Comparison of ENCODE assay signal across 21 cellular contexts in genomic region chr17:41656249-41657023, GRCh38. TPM values are rescaled to one million over a fixed set of nuclear protein-coding genes. Genes with fewer than 3 reads are reported as not detected.
DNase-seq lines count a peak whose midpoint lies in the region; ATAC-seq and TF ChIP-seq lines count a peak whose summit lies in the region.
"Had no signal": no experiment of that assay in that cellular context is flagged by ENCODE, and none has a peak within 500 bp of the region (broad histone marks: within the 10 kb centered on the region; RNA-seq: fewer than 3 reads in every experiment).

No MANE protein-coding gene starts in this region.

- H3K27ac ChIP-seq in HCT116 (ENCODE audit: low read depth, low read length): peak overlapping the region; percentile 71

- intact Hi-C loops in HCT116 (cut with micrococcal nuclease): no loop called here
- intact Hi-C loops in mucosa of descending colon (cut with DNase I, micrococcal nuclease): no loop called here
- intact Hi-C loops in lower leg skin (cut with DNase I; ENCODE audit: low total_unique reads): no loop called here

- H3K36me3 Mint-ChIP-seq in stimulated activated effector memory CD8-positive, alpha-beta T cell treated with anti-CD3 and anti-CD28 coated beads, Interleukin-12 subunit alpha, Interleukin-12 subunit beta, amount 100 ng/mL, for 72 hours: no peaks in the 10 kb centered on the region
- H3K36me3 Mint-ChIP-seq: CD8-positive, alpha-beta memory T cell; immature natural killer cell had no signal

- DNase-seq in HCT116 (ENCODE audit: low read depth, low spot score): no peak
- peak; percentile 54 for DNase-seq in ecto neural progenitor cell (ENCODE audit: low spot score)
- peak in 1 of 3 donors; percentile 61 for DNase-seq in mucosa of descending colon
- no peak for DNase-seq in stimulated activated effector memory CD8-positive, alpha-beta T cell treated with anti-CD3 and anti-CD28 coated beads, Interleukin-12 subunit alpha, Interleukin-12 subunit beta, amount 100 ng/mL, for 72 hours (ENCODE audit: low spot score in 2 of 2)
- no peak for DNase-seq in lower leg skin (ENCODE audit: low spot score in 2 of 2)
- no peak for DNase-seq in epidermal melanocyte (ENCODE audit: insufficient read length, low spot score)
- no peak for DNase-seq in HT-29 (ENCODE audit: low spot score)
- DNase-seq: activated CD4-positive, alpha-beta T cell treated with anti-CD3 and anti-CD28 coated beads for 1 hour; activated gamma-delta T cell treated with Interleukin-2 at 50 U/mL for 16 hours; anterior cingulate cortex; CD8-positive, alpha-beta memory T cell; immature natural killer cell; Kasumi-1; NCI-H1417; SIG-M5; stimulated activated CD4-positive, alpha-beta T cell treated with anti-CD3 and anti-CD28 coated beads, Interleukin-12 subunit alpha, Interleukin-12 subunit beta, amount 100 ng/mL, for 4 hours; stimulated activated naive CD4-positive, alpha-beta T cell had no signal

- H3K4me1 ChIP-seq in HCT116 (ENCODE audit: control insufficient read depth in 1 of 2, insufficient read depth in 2 of 2, low read length in 2 of 2) (peaks cover 39 to 69% of the 10 kb centered on the region in 2 experiments), mucosa of descending colon (ENCODE audit: low read depth) (peaks cover 67% of the 10 kb centered on the region)

- H4K20me1 ChIP-seq in HCT116 (ENCODE audit: insufficient read depth): no peaks in the 10 kb centered on the region

- no peaks in the 10 kb centered on the region for H3K79me2 ChIP-seq in HCT116 (ENCODE audit: insufficient read depth, low read length)

- TF ChIP-seq POLR2A in HCT116 (IDR thresholded peaks at IDR 0.05; ENCODE audit: borderline replicate concordance, extremely low read depth, insufficient read depth, insufficient read length) (no peak), lower leg skin (IDR thresholded peaks at IDR 0.05) (no peak)

- RAD21 ChIA-PET in HCT116 (lab: Charles Lee; ENCODE audit: low non-redundant PET in 1 of 2, low total read pairs in 2 of 2, uncharacterized antibody in 2 of 2, unreplicated experiment in 2 of 2): no interaction called here

- H3K4me2 ChIP-seq in HCT116 (ENCODE audit: low read length): peak overlapping the region; percentile 82

- no peak overlapping the region for H2AFZ ChIP-seq in HCT116 (ENCODE audit: low read depth, low read length, poor library complexity, severe bottlenecking)

- no peaks in the 10 kb centered on the region for H3K27me3 ChIP-seq in HCT116 (ENCODE audit: insufficient read depth, low read length)

- H3K4me3 ChIP-seq in HCT116 (replicated peaks in 1 of 2; ENCODE audit: low read depth in 1 of 2, low read length in 2 of 2) (no peak overlapping the region), mucosa of descending colon (no peak overlapping the region), lower leg skin (ENCODE audit: low read depth, poor library complexity, severe bottlenecking) (no peak overlapping the region)

- POLR2A ChIA-PET in HCT116 (lab: Charles Lee): no interaction called here

- H3K9me2 ChIP-seq in HCT116 (ENCODE audit: insufficient read depth): no peaks in the 10 kb centered on the region

- TF ChIP-seq RAD21 in HCT116 (IDR thresholded peaks at IDR 0.05; ENCODE audit: low read depth): no peak

- TF ChIP-seq CTCF in HCT116 (IDR thresholded peaks at IDR 0.05 in 2 of 3, conservative IDR thresholded peaks at IDR 0.05 in 1 of 3; ENCODE audit: borderline replicate concordance in 1 of 3, insufficient read depth in 1 of 3, low read depth in 2 of 3, low read length in 2 of 3) (no peak), mucosa of descending colon (IDR thresholded peaks at IDR 0.05) (no peak), lower leg skin (IDR thresholded peaks at IDR 0.05) (no peak)

- H3K9me3 Mint-ChIP-seq in stimulated activated effector memory CD8-positive, alpha-beta T cell treated with anti-CD3 and anti-CD28 coated beads, Interleukin-12 subunit alpha, Interleukin-12 subunit beta, amount 100 ng/mL, for 72 hours: no peaks in the 10 kb centered on the region
- H3K9me3 Mint-ChIP-seq: CD8-positive, alpha-beta memory T cell; immature natural killer cell had no signal

- BruUV-seq in HCT116 (replicated peaks; lab: Mats Ljungman, UMichigan): no TSS peak

- no peaks in the 10 kb centered on the region for H3K36me3 ChIP-seq in HCT116 (ENCODE audit: control insufficient read depth in 1 of 2, insufficient read depth in 2 of 2, low read length in 2 of 2)
- H3K36me3 ChIP-seq in mucosa of descending colon (ENCODE audit: low read depth): no peaks in the 10 kb centered on the region

- WGBS in lower leg skin, 2 donors: 46 to 61% methylated on average over 16 of the region's 16 CpGs

- ATAC-seq in HCT116 (no peak), mucosa of descending colon (peak; percentile 7), GM18520 (IDR thresholded peaks at IDR 0.05; ENCODE audit: unreplicated experiment) (no peak)
- no peak for ATAC-seq in stimulated activated effector memory CD8-positive, alpha-beta T cell treated with anti-CD3 and anti-CD28 coated beads, Interleukin-12 subunit alpha, Interleukin-12 subunit beta, amount 100 ng/mL, for 72 hours

- no peak overlapping the region for H3K4me3 Mint-ChIP-seq in stimulated activated effector memory CD8-positive, alpha-beta T cell treated with anti-CD3 and anti-CD28 coated beads, Interleukin-12 subunit alpha, Interleukin-12 subunit beta, amount 100 ng/mL, for 72 hours
- H3K4me3 Mint-ChIP-seq: CD8-positive, alpha-beta memory T cell; immature natural killer cell had no signal

- H3K9ac ChIP-seq in HCT116 (ENCODE audit: low read length): peak overlapping the region; percentile 67; the same call in 1 of the 2 replicates

- peak overlapping the region; percentile 60 for H3K27ac Mint-ChIP-seq in stimulated activated effector memory CD8-positive, alpha-beta T cell treated with anti-CD3 and anti-CD28 coated beads, Interleukin-12 subunit alpha, Interleukin-12 subunit beta, amount 100 ng/mL, for 72 hours
- H3K27ac Mint-ChIP-seq: CD8-positive, alpha-beta memory T cell; immature natural killer cell had no signal

- no peaks in the 10 kb centered on the region for H3K4me1 Mint-ChIP-seq in stimulated activated effector memory CD8-positive, alpha-beta T cell treated with anti-CD3 and anti-CD28 coated beads, Interleukin-12 subunit alpha, Interleukin-12 subunit beta, amount 100 ng/mL, for 72 hours
- H3K4me1 Mint-ChIP-seq: immature natural killer cell had no signal

- H3K9me3 ChIP-seq in HCT116 (ENCODE audit: control insufficient read depth in 1 of 2, insufficient read depth in 1 of 2, low read depth in 1 of 2, low read length in 2 of 2) (no peaks in the 10 kb centered on the region), mucosa of descending colon (no peaks in the 10 kb centered on the region)

- CTCF ChIA-PET in HCT116 (lab: Charles Lee): no interaction called here

TF ChIP-seq in HCT116, 20 proteins besides CTCF, POLR2A, EP300 and RAD21 (continues in another document):
- TF ChIP-seq CEBPB (IDR thresholded peaks at IDR 0.05; ENCODE audit: low read depth) (no peak), JUND (IDR thresholded peaks at IDR 0.05) (no peak), SP1 (IDR thresholded peaks at IDR 0.05; ENCODE audit: low read depth) (no peak), EGR1 (IDR thresholded peaks at IDR 0.05; ENCODE audit: low read depth) (no peak), SIN3A (IDR thresholded peaks at IDR 0.05; ENCODE audit: low read depth) (no peak), SRF (IDR thresholded peaks at IDR 0.05; ENCODE audit: low read depth) (no peak), ELF1 (IDR thresholded peaks at IDR 0.05; ENCODE audit: borderline replicate concordance, low read depth) (no peak), ZFX (IDR thresholded peaks at IDR 0.05) (no peak), POLR2AphosphoS5 (IDR thresholded peaks at IDR 0.05; ENCODE audit: low read depth, low read length) (no peak), TCF7L2 (IDR thresholded peaks at IDR 0.05; ENCODE audit: borderline replicate concordance, extremely low read depth, insufficient read depth, insufficient read length) (no peak), EZH2 (IDR thresholded peaks at IDR 0.05) (no peak), EZH2phosphoT487 (IDR thresholded peaks at IDR 0.05; ENCODE audit: borderline replicate concordance) (no peak), MAX (IDR thresholded peaks at IDR 0.05) (no peak), ATF3 (IDR thresholded peaks at IDR 0.05) (no peak), CBX3 (IDR thresholded peaks at IDR 0.05; ENCODE audit: low read depth) (no peak)

RNA-seq across cellular contexts. Expression of gene KRT17, which starts 32.1 kb away (rescaled TPM):
- not detected for total RNA-seq in HCT116 (2021; ENCODE audit: unreplicated experiment)
- polyA plus RNA-seq in HCT116 (2012): 0.20 and 0.25 TPM in 2 replicates
- under 1 TPM in 1 of 3 donors, not detected in 2; 0.76 TPM for total RNA-seq in mucosa of descending colon
- 1,000 to 10,000 TPM in 2 of 4 donors, 100 to 1,000 TPM in 2; 474 to 1,574 (median 971) TPM for total RNA-seq in lower leg skin
- 286 and 297 TPM in 2 replicates for total RNA-seq in HT-29 (2014; rRNA removed; shearing (Covaris generic))
- polyA plus RNA-seq: CD8-positive, alpha-beta memory T cell; immature natural killer cell had no signal

RNA-seq across cellular contexts. Expression of gene EIF1, which starts 32.2 kb away (rescaled TPM):
- total RNA-seq in HCT116 (2021; ENCODE audit: unreplicated experiment) (1,082 TPM), mucosa of descending colon (100 to 1,000 TPM; 547 to 915 (median 566) TPM), lower leg skin (100 to 1,000 TPM; 211 to 299 (median 249) TPM)
- 1,232 and 1,393 TPM in 2 replicates for polyA plus RNA-seq in HCT116 (2012)
- 81.6 and 91.6 TPM in 2 replicates for total RNA-seq in HT-29 (2014; rRNA removed; shearing (Covaris generic))

RNA-seq across cellular contexts. Expression of gene KRT16, which starts 43.9 kb away (rescaled TPM):
- 0.61 TPM for total RNA-seq in HCT116 (2021; ENCODE audit: unreplicated experiment)
- polyA plus RNA-seq in HCT116 (2012): 3.0 and 4.7 TPM in 2 replicates
- total RNA-seq in mucosa of descending colon: not detected
- 100 to 1,000 TPM in 1 of 4 donors, 10 to 100 TPM in 3; 79.2 to 447 (median 81.8) TPM for total RNA-seq in lower leg skin
- 0.38 and 2.1 TPM in 2 replicates for total RNA-seq in HT-29 (2014; rRNA removed; shearing (Covaris generic))
- total RNA-seq: CD8-positive, alpha-beta memory T cell had no signal
- polyA plus RNA-seq: AG04450; CD8-positive, alpha-beta memory T cell; immature natural killer cell had no signal

RNA-seq across cellular contexts. Expression of gene GAST, which starts 55.7 kb away (rescaled TPM):
- total RNA-seq in HCT116 (2021; ENCODE audit: unreplicated experiment): not detected
- polyA plus RNA-seq in HCT116 (2012): 0.21 TPM in 1 of 2 replicates, not detected in the other
- total RNA-seq in mucosa of descending colon: not detected
- total RNA-seq in lower leg skin: not detected
- total RNA-seq in HT-29 (2014; rRNA removed; shearing (Covaris generic)): not detected in 2 replicates
- total RNA-seq: CD8-positive, alpha-beta memory T cell; epithelial cell of proximal tubule; omental fat pad had no signal
- polyA plus RNA-seq: AG04450; CD8-positive, alpha-beta memory T cell; immature natural killer cell had no signal

Comparison
In these comparisons a context has a peak if more than half of its experiments do, and no peak if none do; other contexts are left out.
1. RNA of gene KRT17, which starts 32.1 kb away (total RNA-seq): 474 to 1,574 TPM in lower leg skin and 286 to 297 TPM in HT-29; 0.76 TPM in mucosa of descending colon and not detected in HCT116 (single experiment); every median in the first group is over 100 times any median in the second.
2. RNA of gene KRT16, which starts 43.9 kb away (total RNA-seq): 79.2 to 447 TPM in lower leg skin; 0.61 TPM in HCT116 (single experiment), 0.38 to 2.1 TPM in HT-29 and not detected in mucosa of descending colon; every median in the first group is over 10 times any median in the second.